Comparison of ENCODE assay signal across 8 cellular contexts in the genomic region with DNA sequence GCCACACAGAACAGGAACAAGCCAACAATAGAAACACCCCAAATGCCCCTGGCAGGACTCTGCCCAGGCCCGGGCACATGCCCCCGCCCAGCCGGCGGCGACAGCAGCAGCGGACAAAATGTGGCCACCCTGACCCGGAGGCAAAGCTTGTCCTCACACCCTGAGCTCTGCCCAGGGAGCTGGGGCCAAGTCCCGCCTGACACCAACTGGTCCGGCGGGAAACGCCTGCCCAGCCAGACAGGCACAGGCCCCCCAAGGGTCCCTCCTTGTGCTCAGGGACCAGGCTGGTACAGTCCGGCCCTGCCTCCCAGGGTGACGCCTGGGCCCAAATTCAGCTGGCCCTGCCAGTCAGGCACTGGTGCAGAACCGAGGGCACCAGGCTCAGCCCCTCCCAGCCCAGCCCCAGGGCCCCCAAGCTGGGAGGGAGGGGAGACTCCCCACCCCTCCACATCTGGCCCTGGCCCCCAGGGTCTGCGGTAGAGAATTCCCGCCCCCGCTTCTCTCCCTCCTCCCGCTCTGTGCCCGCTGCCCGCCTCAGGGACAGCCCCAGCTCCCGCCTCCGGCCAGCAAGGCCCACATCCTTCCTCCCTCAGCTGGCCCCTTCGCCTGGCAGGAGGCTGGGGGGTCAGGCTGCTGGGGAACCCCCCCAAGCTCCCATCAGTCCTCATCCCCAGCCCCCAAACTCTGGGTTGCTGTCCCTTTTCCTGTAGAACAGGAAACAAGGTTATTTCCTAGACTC.
DNase-seq lines count a peak whose midpoint lies in the region; ATAC-seq and TF ChIP-seq lines count a peak whose summit lies in the region.

No MANE protein-coding gene starts in this region.

- peak overlapping the region; percentile 93 for H3K27ac ChIP-seq in RWPE1
- peak overlapping the region; percentile 84 for H3K27ac ChIP-seq in muscle layer of duodenum (ENCODE audit: low read length)

- peak overlapping the region; percentile 64 for H3K4me3 ChIP-seq in GM12865 (ENCODE audit: low read depth, low read length)
- peak overlapping the region; percentile 99 for H3K4me3 ChIP-seq in epithelial cell of esophagus (ENCODE audit: low read length)
- peak overlapping the region; percentile 71 to 75 for H3K4me3 ChIP-seq in muscle layer of duodenum (ENCODE audit: low read depth in 1 of 2, low read length in 2 of 2)

- H3K9me3 ChIP-seq in muscle layer of duodenum (ENCODE audit: control insufficient read depth in 1 of 2, low read length in 2 of 2), result no peaks in the 10 kb centered on the region

- peaks cover 17 to 66% of the 10 kb centered on the region in 2 donors for H3K4me1 ChIP-seq in muscle layer of duodenum (ENCODE audit: control insufficient read depth in 1 of 2, insufficient read depth in 2 of 2, low read length in 2 of 2)

- no peak for DNase-seq in GM12865 (ENCODE audit: low read depth)
- peak; percentile 42 for DNase-seq in RWPE1 (ENCODE audit: low spot score)
- DNase-seq in epithelial cell of esophagus (ENCODE audit: low read depth), result no peak
- no peak for DNase-seq in activated CD4-positive, alpha-beta T cell treated with anti-CD3 and anti-CD28 coated beads, Interleukin-2, amount 50 U/mL, for 48 hours

- no peaks in the 10 kb centered on the region for H3K36me3 ChIP-seq in muscle layer of duodenum (ENCODE audit: control insufficient read depth in 1 of 2, insufficient read depth in 2 of 2, low read length in 2 of 2)

- POLR2A ChIA-PET in RWPE1 (lab: Yijun Ruan, JAX; ENCODE audit: low non-redundant PET), result interaction anchor here (0.6 to 1.1 kb wide), 2 partner anchors 27 to 55 kb away, joined by 3 read pairs; no protein-coding TSS in a partner anchor

- no peak for TF ChIP-seq CTCF in GM12865 (IDR thresholded peaks at IDR 0.05; ENCODE audit: insufficient read depth, low read depth, low read length, missing control alignments)
- TF ChIP-seq CTCF in RWPE1 (conservative IDR thresholded peaks at IDR 0.05; ENCODE audit: low read depth), result no peak
- no peak for TF ChIP-seq CTCF in epithelial cell of esophagus (IDR thresholded peaks at IDR 0.05; ENCODE audit: insufficient read depth, low read depth, low read length, missing control alignments)

- ATAC-seq in HG03159 (IDR thresholded peaks at IDR 0.05; ENCODE audit: unreplicated experiment) (no peak), GM18520 (IDR thresholded peaks at IDR 0.05; ENCODE audit: unreplicated experiment) (no peak), GM19395 (IDR thresholded peaks at IDR 0.05; ENCODE audit: unreplicated experiment) (no peak)

- no peaks in the 10 kb centered on the region for H3K27me3 ChIP-seq in muscle layer of duodenum (ENCODE audit: low read depth, low read length)

- CTCF ChIA-PET in RWPE1 (lab: Yijun Ruan, JAX), result interaction anchor here (0.9 to 8.1 kb wide), 5 partner anchors 9 to 94 kb away, joined by 3 to 67 read pairs (median 3); no protein-coding TSS in a partner anchor
